14 cellular contexts compared by ENCODE assay signal in genomic region chr4:1081689-1082040, GRCh38. TPM values are rescaled to one million over a fixed set of nuclear protein-coding genes. Genes with fewer than 3 reads are reported as not detected.
DNase-seq lines count a peak whose midpoint lies in the region; ATAC-seq, FAIRE-seq and TF ChIP-seq lines count a peak whose summit lies in the region.
"Had no signal": no experiment of that assay in that cellular context is flagged by ENCODE, and none has a peak within 500 bp of the region (broad histone marks: within the 10 kb centered on the region; RNA-seq: fewer than 3 reads in every experiment).

No MANE protein-coding gene starts in this region.

- H3K27me3 Mint-ChIP-seq in Calu3 (ENCODE audit: unreplicated experiment) (peaks cover 12% of the 10 kb centered on the region), endodermal cell (ENCODE audit: insufficient read depth) (peaks cover 24% of the 10 kb centered on the region)

- no peaks in the 10 kb centered on the region for H3K9me3 ChIP-seq in A549
- H3K9me3 ChIP-seq in endodermal cell (ENCODE audit: control insufficient read depth, low read length), result no peaks in the 10 kb centered on the region
- H3K9me3 ChIP-seq: stomach had no signal

- POLR2A ChIA-PET in A549 (lab: Yijun Ruan, JAX), result no interaction called here

- peaks cover 25% of the 10 kb centered on the region for H3K4me1 ChIP-seq in A549
- H3K4me1 ChIP-seq in endodermal cell (ENCODE audit: control insufficient read depth, insufficient read depth, low read length), result no peaks in the 10 kb centered on the region

- CTCF ChIA-PET in A549 (lab: Yijun Ruan, JAX), result interaction anchor here (0.6 to 1.6 kb wide), 2 partner anchors 19 to 38 kb away, joined by 3 to 5 read pairs; no protein-coding TSS in a partner anchor
- CTCF ChIA-PET in Calu3 (lab: Charles Lee), result interaction anchor here (0.5 kb wide), 1 partner anchor 36 kb away, joined by 4 read pairs; no protein-coding TSS in a partner anchor

- intact Hi-C loops in Calu3 (cut with micrococcal nuclease; ENCODE audit: unreplicated experiment), result no loop called here

- ATAC-seq in A549 (peak; percentile 59 to 73), HG03045 (IDR thresholded peaks at IDR 0.05; ENCODE audit: unreplicated experiment) (no peak)

- no peaks in the 10 kb centered on the region for H3K27me3 ChIP-seq in endodermal cell (ENCODE audit: control insufficient read depth, insufficient read depth, low read length, poor library complexity, severe bottlenecking)

- no peaks in the 10 kb centered on the region for H3K9me3 Mint-ChIP-seq in Calu3 (ENCODE audit: low read depth, unreplicated experiment)
- no peaks in the 10 kb centered on the region for H3K9me3 Mint-ChIP-seq in endodermal cell
- H3K9me3 Mint-ChIP-seq: activated B cell treated with CpG ODN at 0.5 μM for 24 hours had no signal

- H3K4me3 ChIP-seq in A549, result no peak overlapping the region
- no peak overlapping the region for H3K4me3 ChIP-seq in endodermal cell (ENCODE audit: low read length)
- H3K4me3 ChIP-seq: stomach had no signal

- no peak overlapping the region for H3K9ac ChIP-seq in endodermal cell (ENCODE audit: extremely low read depth, low read length, poor library complexity, severe bottlenecking)

- TF ChIP-seq EP300 in A549 (IDR thresholded peaks at IDR 0.05), result no peak

- no TSS peak for BruUV-seq in Calu3 (replicated peaks; lab: Mats Ljungman, UMichigan)

- H3K36me3 ChIP-seq in endodermal cell (ENCODE audit: control insufficient read depth, insufficient read depth, low read length), result no peaks in the 10 kb centered on the region
- H3K36me3 ChIP-seq: stomach had no signal

- no peak for FAIRE-seq in A549 (lab: Jason Lieb, UNC)

- H3K36me3 Mint-ChIP-seq in Calu3 (ENCODE audit: insufficient read depth, unreplicated experiment), result no peaks in the 10 kb centered on the region
- no peaks in the 10 kb centered on the region for H3K36me3 Mint-ChIP-seq in endodermal cell (ENCODE audit: low read depth)
- H3K36me3 Mint-ChIP-seq: activated naive CD8-positive, alpha-beta T cell treated with anti-CD3 and anti-CD28 coated beads, Interleukin-2, amount 10 ng/mL, durations not matched to agents 7 days and 5 days had no signal

- 54% methylated on average over 7 of the region's 8 CpGs for WGBS in A549 (ENCODE audit: missing lambda C conversion rate)
- 88 to 91% methylated on average over 5 to 8 of the region's 8 CpGs for WGBS in endodermal cell (ENCODE audit: insufficient coverage in 1 of 2, insufficient read length in 1 of 2), 2 experiments

- H3K4me3 Mint-ChIP-seq in Calu3 (ENCODE audit: low read depth, unreplicated experiment) (peak overlapping the region; percentile 18), endodermal cell (no peak overlapping the region)
- H3K4me3 Mint-ChIP-seq: activated naive CD8-positive, alpha-beta T cell treated with anti-CD3 and anti-CD28 coated beads, Interleukin-2, amount 10 ng/mL, durations not matched to agents 7 days and 5 days; nephron progenitor cell had no signal

- H3K27ac ChIP-seq in A549, result peak overlapping the region; percentile 58 to 83
- H3K27ac ChIP-seq in endodermal cell (ENCODE audit: low read depth, low read length), result no peak overlapping the region

- TF ChIP-seq CTCF in A549 (IDR thresholded peaks at IDR 0.05) (no peak), Calu3 (IDR thresholded peaks at IDR 0.05; ENCODE audit: unreplicated experiment) (no peak), endodermal cell (conservative IDR thresholded peaks at IDR 0.05) (no peak)

- peak overlapping the region; percentile 73 for H3K4me2 ChIP-seq in A549

- H3K4me1 Mint-ChIP-seq in Calu3 (ENCODE audit: low read depth, unreplicated experiment) (peaks cover 38% of the 10 kb centered on the region), endodermal cell (no peaks in the 10 kb centered on the region)
- H3K4me1 Mint-ChIP-seq: nephron progenitor cell had no signal

- no peak for TF ChIP-seq RAD21 in A549 (conservative IDR thresholded peaks at IDR 0.05 in 1 of 2, IDR thresholded peaks at IDR 0.05 in 1 of 2)

- H3K27ac Mint-ChIP-seq in Calu3 (ENCODE audit: unreplicated experiment) (peak overlapping the region; percentile 31), endodermal cell (no peak overlapping the region)
- H3K27ac Mint-ChIP-seq: activated B cell treated with CpG ODN at 0.5 μM for 24 hours; activated naive CD8-positive, alpha-beta T cell treated with anti-CD3 and anti-CD28 coated beads, Interleukin-2, amount 10 ng/mL, durations not matched to agents 7 days and 5 days; nephron progenitor cell had no signal

- no peak for TF ChIP-seq POLR2A in A549 (IDR thresholded peaks at IDR 0.05; ENCODE audit: low read length)

- DNase-seq in A549 (ENCODE audit: low read depth in 1 of 2, low spot score in 1 of 2) (peak; percentile 23 to 43), Calu3 (no peak), RKO (ENCODE audit: low spot score) (peak; percentile 30), fibroblast of peridontal ligament (ENCODE audit: extremely low read depth) (peak; percentile 29), NCI-H187 (lab: John Stamatoyannopoulos, UW) (no peak), endodermal cell (no peak)
- DNase-seq in stimulated activated naive CD4-positive, alpha-beta T cell (lab: John Stamatoyannopoulos, UW), result no peak
- DNase-seq: activated B cell treated with CpG ODN at 0.5 μM for 24 hours; activated naive CD8-positive, alpha-beta T cell treated with anti-CD3 and anti-CD28 coated beads, Interleukin-2, amount 10 ng/mL, durations not matched to agents 7 days and 5 days; islet precursor cell; nephron progenitor cell had no signal

TF ChIP-seq in A549, 52 proteins besides CTCF, POLR2A, EP300 and RAD21:
- TF ChIP-seq ZNF302 (CRISPR knock-in tag; IDR thresholded peaks at IDR 0.05) (no peak), NR3C1 (IDR thresholded peaks at IDR 0.05) (no peak), KDM1A (IDR thresholded peaks at IDR 0.05; ENCODE audit: low read depth) (no peak), HOXB13 (CRISPR knock-in tag; IDR thresholded peaks at IDR 0.05; ENCODE audit: low read depth) (no peak), RCOR1 (IDR thresholded peaks at IDR 0.05; ENCODE audit: low read depth, low read length) (no peak), MAZ (IDR thresholded peaks at IDR 0.05; ENCODE audit: borderline replicate concordance, low read depth, low read length) (no peak), RNF2 (IDR thresholded peaks at IDR 0.05; ENCODE audit: borderline replicate concordance, low read depth) (no peak), FOXS1 (CRISPR knock-in tag; IDR thresholded peaks at IDR 0.05) (no peak), PHF8 (IDR thresholded peaks at IDR 0.05; ENCODE audit: borderline replicate concordance, low read depth) (no peak), HES2 (IDR thresholded peaks at IDR 0.05) (no peak), TFCP2L1 (CRISPR knock-in tag; IDR thresholded peaks at IDR 0.05) (no peak), NPAS2 (CRISPR knock-in tag; IDR thresholded peaks at IDR 0.05; ENCODE audit: borderline replicate concordance) (no peak), RARB (CRISPR knock-in tag; IDR thresholded peaks at IDR 0.05) (no peak), KDM5A (IDR thresholded peaks at IDR 0.05) (no peak)

RNA-seq across cellular contexts. Expression of gene RNF212, which starts 31.7 kb away (rescaled TPM):
- polyA plus RNA-seq in A549 (2011; rRNA removed) (3.0 and 3.6 TPM in 2 replicates), A549 (2017; fragmentation: RNase III; extraction: RNeasy Plus Mini Kit Qiagen cat#74134 plus additional on column Dnase treatment) (2.1 to 3.9 TPM (median 3.0 TPM) in 3 replicates)
- 2.5 and 2.6 TPM in 2 replicates for polyA plus RNA-seq in A549 (2012; cell fraction: cytosol; rRNA removed)
- 4.2 and 5.3 TPM in 2 replicates for polyA plus RNA-seq in A549 (2012; cell fraction: nucleus; rRNA removed)
- 0.79 and 3.1 TPM in 2 replicates for polyA minus RNA-seq in A549 (2011; rRNA and poly(A)+ RNA removed)
- total RNA-seq in Calu3 (2022) (not detected in 2 replicates), endodermal cell (1 to 10 TPM; 3.4 to 5.6 TPM)
- 3.2 TPM for polyA plus RNA-seq in endodermal cell (2013, experiment 1 of 2)
- 0.91 TPM for polyA plus RNA-seq in endodermal cell (2013, experiment 2 of 2)
- total RNA-seq: HT1080 had no signal

Comparison
In these comparisons a context has a peak if more than half of its experiments do, and no peak if none do; other contexts are left out.
1. DNase-seq: peak in A549 (2 of 2), RKO (single experiment) and fibroblast of peridontal ligament (single experiment); none in Calu3 (single experiment), NCI-H187 (0 of 2), endodermal cell (single experiment) and stimulated activated naive CD4-positive, alpha-beta T cell (0 of 6).